Comparison of ENCODE assay signal across 1 cellular context in genomic region chr2:181152221-181152620, GRCh38.
TF ChIP-seq lines count a peak whose summit lies in the region.

No MANE protein-coding gene starts in this region.

TF ChIP-seq in IMR-90, 13 proteins besides CTCF, POLR2A, EP300 and RAD21 (continued from another document):
- TF ChIP-seq CEBPB (IDR thresholded peaks at IDR 0.05; ENCODE audit: low read depth, low read length): no peak
- TF ChIP-seq RFX5 (IDR thresholded peaks at IDR 0.05; ENCODE audit: low read depth, low read length): no peak
- TF ChIP-seq MXI1 (IDR thresholded peaks at IDR 0.05; ENCODE audit: borderline replicate concordance, low read depth, low read length): no peak
- no peak for TF ChIP-seq RCOR1 (IDR thresholded peaks at IDR 0.05; ENCODE audit: insufficient replicate concordance, low read length)
- TF ChIP-seq MAFK (IDR thresholded peaks at IDR 0.05; ENCODE audit: low read depth, low read length): no peak
- no peak for TF ChIP-seq ELK1 (IDR thresholded peaks at IDR 0.05; ENCODE audit: borderline replicate concordance, low read depth, low read length)
